Comparison of ENCODE assay signal across 8 cellular contexts in the genomic region with DNA sequence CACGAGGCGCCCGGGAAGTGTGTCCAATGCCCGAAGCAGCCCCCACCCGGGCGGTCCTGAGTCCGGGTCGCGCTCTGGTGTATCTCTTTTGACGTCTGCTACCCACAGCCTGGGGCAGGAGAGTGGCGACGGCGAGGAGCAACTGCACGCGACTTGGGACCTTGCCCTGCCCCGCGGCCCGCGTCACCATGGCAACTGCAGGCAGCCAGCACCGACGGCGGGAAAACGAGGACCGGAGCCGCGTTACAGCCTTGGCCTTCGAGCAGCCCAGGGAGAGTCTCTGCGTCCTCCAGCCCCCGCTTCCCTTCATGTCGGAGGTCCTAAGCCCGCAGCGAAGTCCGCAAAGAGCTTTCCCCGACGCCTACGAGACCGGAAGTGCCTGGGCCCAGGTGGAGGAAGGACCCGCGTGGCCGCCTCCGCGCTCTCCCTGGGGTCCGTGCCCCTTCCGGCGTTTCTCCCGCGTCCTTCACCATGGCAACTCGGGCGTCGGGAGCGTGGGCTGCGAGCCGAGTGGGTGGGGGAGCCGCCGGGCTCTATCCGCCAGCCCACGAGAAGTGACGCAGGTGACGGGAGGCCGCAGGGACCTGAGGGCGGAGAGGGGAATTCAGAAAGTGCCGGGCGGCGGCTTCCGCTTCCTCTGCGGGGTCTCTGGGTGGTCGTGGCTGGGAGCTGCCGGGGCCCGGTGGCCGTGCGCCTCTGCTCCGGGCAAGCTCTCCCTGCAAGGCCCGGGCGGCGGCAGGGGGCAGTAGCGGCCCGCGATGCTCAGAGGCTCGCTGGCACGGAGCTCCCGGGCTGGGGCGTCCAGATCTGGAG.
DNase-seq lines count a peak whose midpoint lies in the region; ATAC-seq and TF ChIP-seq lines count a peak whose summit lies in the region.

No MANE protein-coding gene starts in this region.

- H3K27me3 ChIP-seq in mucosa of stomach (ENCODE audit: control insufficient read depth, insufficient read depth, low read length), result peaks cover 13% of the 10 kb centered on the region

- peak; percentile 61 for ATAC-seq in HG02981 (IDR thresholded peaks at IDR 0.05; ENCODE audit: unreplicated experiment)
- peak; percentile 83 for ATAC-seq in esophagus mucosa
- no peak for ATAC-seq in HG02840 (IDR thresholded peaks at IDR 0.05; ENCODE audit: low FRiP score, unreplicated experiment)

- no peaks in the 10 kb centered on the region for H3K9me3 ChIP-seq in mucosa of stomach (ENCODE audit: control insufficient read depth, low read length)

- H3K9ac ChIP-seq in mucosa of stomach (ENCODE audit: low read length), result peak overlapping the region; percentile 66

- no peaks in the 10 kb centered on the region for H3K36me3 ChIP-seq in mucosa of stomach (ENCODE audit: control insufficient read depth, insufficient read depth, low read length)

- H3K4me3 ChIP-seq in GM12865 (ENCODE audit: low read depth, low read length), result peak overlapping the region; percentile 67
- H3K4me3 ChIP-seq in mucosa of stomach (ENCODE audit: low read length), result peak overlapping the region; percentile 25

- DNase-seq in GM12865 (ENCODE audit: low read depth), result peak; percentile 75
- peak; percentile 87 for DNase-seq in NCI-H69 (lab: John Stamatoyannopoulos, UW)
- DNase-seq in activated T-cell treated with anti-CD3 and anti-CD28 coated beads for 24 hours (ENCODE audit: low read depth), result peak; percentile 62
- peak; percentile 61 to 84 for DNase-seq in stimulated activated CD8-positive, alpha-beta memory T cell treated with anti-CD3 and anti-CD28 coated beads, Interleukin-4, amount 100 ng/mL, for 4 hours (ENCODE audit: low read depth in 2 of 2, low spot score in 1 of 2)

- H3K4me1 ChIP-seq in mucosa of stomach (ENCODE audit: control insufficient read depth, insufficient read depth, low read length), result peaks cover 3% of the 10 kb centered on the region

- TF ChIP-seq CTCF in GM12865 (IDR thresholded peaks at IDR 0.05; ENCODE audit: insufficient read depth, low read depth, low read length, missing control alignments), result peak; percentile 77
